ENCODE assay signal across 30 cellular contexts in genomic region chr5:115535479-115536035, GRCh38. TPM values are rescaled to one million over a fixed set of nuclear protein-coding genes. Genes with fewer than 3 reads are reported as not detected.
DNase-seq lines count a peak whose midpoint lies in the region; ATAC-seq and TF ChIP-seq lines count a peak whose summit lies in the region.
"Had no signal": no experiment of that assay in that cellular context is flagged by ENCODE, and none has a peak within 500 bp of the region (broad histone marks: within the 10 kb centered on the region; RNA-seq: fewer than 3 reads in every experiment).

No MANE protein-coding gene starts in this region.

- H2AFZ ChIP-seq in PC-3 (ENCODE audit: low read length), result no peak overlapping the region

- peak overlapping the region; percentile 50 for H3K27ac Mint-ChIP-seq in activated T-cell treated with anti-CD3 and anti-CD28 coated beads, Interleukin-2, amount 50 U/mL, for 72 hours
- H3K27ac Mint-ChIP-seq in stimulated activated effector memory CD8-positive, alpha-beta T cell treated with anti-CD3 and anti-CD28 coated beads, Interleukin-12 subunit alpha, Interleukin-12 subunit beta, amount 100 ng/mL, for 72 hours, result no peak overlapping the region
- H3K27ac Mint-ChIP-seq: activated naive CD4-positive, alpha-beta T cell treated with anti-CD3 and anti-CD28 coated beads for 36 hours; immature natural killer cell; T-helper 17 cell had no signal

- no peak for TF ChIP-seq CTCF in PC-3 (conservative IDR thresholded peaks at IDR 0.05; ENCODE audit: low read depth, low read length)
- no peak for TF ChIP-seq CTCF in epithelial cell of esophagus (IDR thresholded peaks at IDR 0.05; ENCODE audit: insufficient read depth, low read depth, low read length, missing control alignments)
- TF ChIP-seq CTCF in thyroid gland (IDR thresholded peaks at IDR 0.05), result no peak
- TF ChIP-seq CTCF in adrenal gland (IDR thresholded peaks at IDR 0.05), result no peak

- CTCF ChIA-PET in PC-3 (lab: Charles Lee), result no interaction called here

- 0 out of 2 replicates have a peak overlapping the region, but pooled peaks have one; percentile 2 for H3K4me2 ChIP-seq in PC-3 (ENCODE audit: low read length)
- H3K4me2 ChIP-seq: SK-N-SH had no signal

- WGBS in thyroid gland, 2 donors, result 92 to 98% methylated on average over 3 of the region's 3 CpGs
- 88 to 91% (median 89%) methylated on average over 3 of the region's 3 CpGs for WGBS in adrenal gland, 4 donors

- peaks cover 57% of the 10 kb centered on the region for H4K20me1 ChIP-seq in PC-3 (ENCODE audit: low read length)

- peaks cover 19 to 39% of the 10 kb centered on the region in 2 donors for H3K36me3 Mint-ChIP-seq in activated T-cell treated with anti-CD3 and anti-CD28 coated beads, Interleukin-2, amount 50 U/mL, for 72 hours (ENCODE audit: insufficient read depth in 2 of 2)
- peaks cover 95% of the 10 kb centered on the region for H3K36me3 Mint-ChIP-seq in stimulated activated effector memory CD8-positive, alpha-beta T cell treated with anti-CD3 and anti-CD28 coated beads, Interleukin-12 subunit alpha, Interleukin-12 subunit beta, amount 100 ng/mL, for 72 hours

- TF ChIP-seq POLR2A in thyroid gland (IDR thresholded peaks at IDR 0.05) (no peak), adrenal gland (IDR thresholded peaks at IDR 0.05) (no peak)

- H3K36me3 ChIP-seq in PC-3 (ENCODE audit: low read depth, low read length), result peaks cover 59% of the 10 kb centered on the region
- H3K36me3 ChIP-seq in thyroid gland, result no peaks in the 10 kb centered on the region
- H3K36me3 ChIP-seq in adrenal gland (replicated peaks in 1 of 2), result peaks cover 0 to 4% of the 10 kb centered on the region in 2 donors
- H3K36me3 ChIP-seq: prostate gland, right lobe of liver had no signal

- peak overlapping the region in 1 of 2 donors; percentile 46 for H3K4me3 Mint-ChIP-seq in activated T-cell treated with anti-CD3 and anti-CD28 coated beads, Interleukin-2, amount 50 U/mL, for 72 hours
- H3K4me3 Mint-ChIP-seq in stimulated activated effector memory CD8-positive, alpha-beta T cell treated with anti-CD3 and anti-CD28 coated beads, Interleukin-12 subunit alpha, Interleukin-12 subunit beta, amount 100 ng/mL, for 72 hours, result peak overlapping the region; percentile 21
- H3K4me3 Mint-ChIP-seq: activated naive CD4-positive, alpha-beta T cell treated with anti-CD3 and anti-CD28 coated beads for 36 hours; T-helper 17 cell had no signal

- BruUV-seq in PC-3 (replicated peaks; lab: Mats Ljungman, UMichigan), result no TSS peak

- peaks cover 99% of the 10 kb centered on the region for H3K79me2 ChIP-seq in PC-3 (ENCODE audit: low read length)

- no peaks in the 10 kb centered on the region for H3F3A ChIP-seq in PC-3 (ENCODE audit: low read length, unreplicated experiment)

- POLR2A ChIA-PET in PC-3 (lab: Charles Lee; ENCODE audit: unreplicated experiment), result no interaction called here

- no peak for ATAC-seq in activated T-cell treated with anti-CD3 and anti-CD28 coated beads, Interleukin-2, amount 50 U/mL, for 72 hours (replicated peaks in 1 of 2)
- ATAC-seq in PC-3, result no peak
- no peak for ATAC-seq in stimulated activated effector memory CD8-positive, alpha-beta T cell treated with anti-CD3 and anti-CD28 coated beads, Interleukin-12 subunit alpha, Interleukin-12 subunit beta, amount 100 ng/mL, for 72 hours
- ATAC-seq in GM18909 (IDR thresholded peaks at IDR 0.05; ENCODE audit: poor library complexity, unreplicated experiment), result no peak
- ATAC-seq: left cardiac atrium, right lobe of liver, Right ventricle myocardium inferior, T-helper 17 cell had no signal

- H3K4me3 ChIP-seq in PC-3 (ENCODE audit: low read length) (no peak overlapping the region), epithelial cell of esophagus (ENCODE audit: low read length) (no peak overlapping the region), thyroid gland (replicated peaks in 1 of 3) (no peak overlapping the region), adrenal gland (no peak overlapping the region)
- H3K4me3 ChIP-seq: cardiac muscle cell, coronary artery, HAP-1, prostate gland, right lobe of liver had no signal

- intact Hi-C loops in PC-3 (cut with micrococcal nuclease) (no loop called here), thyroid gland (cut with DNase I) (no loop called here), adrenal gland (cut with DNase I) (no loop called here)

- DNase-seq in activated T-cell treated with anti-CD3 and anti-CD28 coated beads, Interleukin-2, amount 50 U/mL, for 72 hours, result no peak
- DNase-seq in activated T-cell treated with anti-CD3 and anti-CD28 coated beads for 4 hours, result no peak
- no peak for DNase-seq in PC-3
- DNase-seq in epithelial cell of esophagus (ENCODE audit: low read depth), result peak; percentile 14
- no peak for DNase-seq in stimulated activated effector memory CD8-positive, alpha-beta T cell treated with anti-CD3 and anti-CD28 coated beads, Interleukin-12 subunit alpha, Interleukin-12 subunit beta, amount 100 ng/mL, for 72 hours (ENCODE audit: low spot score in 2 of 2)
- DNase-seq in thyroid gland, result no peak
- DNase-seq in adrenal gland, result no peak
- DNase-seq: activated CD4-positive, alpha-beta T cell treated with anti-CD3 and anti-CD28 coated beads, Interleukin-2, amount 50 U/mL, for 4 hours; activated naive CD4-positive, alpha-beta T cell treated with anti-CD3 and anti-CD28 coated beads for 36 hours; DMS153; effector CD8-positive, alpha-beta T cell; immature natural killer cell; left cardiac atrium; mammary epithelial cell; MV-4-11; NCI-H1436; NCI-H2081; NCI-H524 treated with DMSO at 0.1 percent for 48 hours; right lobe of liver; SK-N-SH; T-helper 17 cell; trophoblast cell had no signal

- H3K9me3 ChIP-seq in PC-3 (ENCODE audit: low read length) (no peaks in the 10 kb centered on the region), thyroid gland (no peaks in the 10 kb centered on the region), adrenal gland (replicated peaks in 1 of 3) (no peaks in the 10 kb centered on the region)
- H3K9me3 ChIP-seq: HAP-1, neutrophil, prostate gland, right lobe of liver, SK-N-SH had no signal

- peaks cover 60% of the 10 kb centered on the region for H3K4me1 ChIP-seq in PC-3 (ENCODE audit: insufficient read depth, low read length)
- H3K4me1 ChIP-seq in thyroid gland, result peaks cover 32 to 35% of the 10 kb centered on the region in 2 donors
- H3K4me1 ChIP-seq in adrenal gland (replicated peaks in 1 of 2), result peaks cover 3 to 67% of the 10 kb centered on the region in 2 donors
- H3K4me1 ChIP-seq: prostate gland had no signal

- no peaks in the 10 kb centered on the region for H3K9me3 Mint-ChIP-seq in activated T-cell treated with anti-CD3 and anti-CD28 coated beads, Interleukin-2, amount 50 U/mL, for 72 hours
- no peaks in the 10 kb centered on the region for H3K9me3 Mint-ChIP-seq in stimulated activated effector memory CD8-positive, alpha-beta T cell treated with anti-CD3 and anti-CD28 coated beads, Interleukin-12 subunit alpha, Interleukin-12 subunit beta, amount 100 ng/mL, for 72 hours
- H3K9me3 Mint-ChIP-seq: activated naive CD4-positive, alpha-beta T cell treated with anti-CD3 and anti-CD28 coated beads for 36 hours; immature natural killer cell had no signal

- H3K27ac ChIP-seq in PC-3 (ENCODE audit: low read length) (no peak overlapping the region), thyroid gland (no peak overlapping the region), adrenal gland (no peak overlapping the region)
- H3K27ac ChIP-seq: 22Rv1, cardiac muscle cell, coronary artery, prostate gland, right lobe of liver had no signal

- no peak overlapping the region for H3K9ac ChIP-seq in PC-3 (ENCODE audit: low read length)
- H3K9ac ChIP-seq: SK-N-SH had no signal

- H3K27me3 ChIP-seq in PC-3 (ENCODE audit: low read length) (no peaks in the 10 kb centered on the region), thyroid gland (no peaks in the 10 kb centered on the region), adrenal gland (no peaks in the 10 kb centered on the region)
- H3K27me3 ChIP-seq: cardiac muscle cell, neutrophil, right lobe of liver had no signal

- no peaks in the 10 kb centered on the region for H3K9me2 ChIP-seq in PC-3 (replicated peaks; ENCODE audit: low read length)
- H3K9me2 ChIP-seq: SK-N-SH had no signal

- H3K27me3 Mint-ChIP-seq in activated T-cell treated with anti-CD3 and anti-CD28 coated beads, Interleukin-2, amount 50 U/mL, for 72 hours (ENCODE audit: low read depth), result no peaks in the 10 kb centered on the region
- H3K27me3 Mint-ChIP-seq: T-helper 17 cell had no signal

- peaks cover 82% of the 10 kb centered on the region for H3K4me1 Mint-ChIP-seq in activated T-cell treated with anti-CD3 and anti-CD28 coated beads, Interleukin-2, amount 50 U/mL, for 72 hours (ENCODE audit: low read depth)
- peaks cover 78% of the 10 kb centered on the region for H3K4me1 Mint-ChIP-seq in stimulated activated effector memory CD8-positive, alpha-beta T cell treated with anti-CD3 and anti-CD28 coated beads, Interleukin-12 subunit alpha, Interleukin-12 subunit beta, amount 100 ng/mL, for 72 hours

RNA-seq across cellular contexts. Expression of gene FEM1C, which starts 9.0 kb away (rescaled TPM):
- total RNA-seq in activated T-cell treated with anti-CD3 and anti-CD28 coated beads, Interleukin-2, amount 50 U/mL, for 72 hours, result 10 to 100 TPM; 13.3 to 15.4 TPM
- 8.4 and 9.1 TPM in 2 replicates for total RNA-seq in PC-3 (2014; rRNA removed)
- 10 to 100 TPM; 10.5 to 19.2 (median 14.2) TPM for total RNA-seq in thyroid gland
- 10 to 100 TPM in 6 of 8 donors, 1 to 10 TPM in 2; 5.1 to 14.7 (median 12.4) TPM for total RNA-seq in adrenal gland
- polyA plus RNA-seq in adrenal gland, result 10 to 100 TPM in 1 of 3 donors, 1 to 10 TPM in 2; 4.5 to 15.5 (median 5.8) TPM
